27 cellular contexts compared by ENCODE assay signal in the genomic region with DNA sequence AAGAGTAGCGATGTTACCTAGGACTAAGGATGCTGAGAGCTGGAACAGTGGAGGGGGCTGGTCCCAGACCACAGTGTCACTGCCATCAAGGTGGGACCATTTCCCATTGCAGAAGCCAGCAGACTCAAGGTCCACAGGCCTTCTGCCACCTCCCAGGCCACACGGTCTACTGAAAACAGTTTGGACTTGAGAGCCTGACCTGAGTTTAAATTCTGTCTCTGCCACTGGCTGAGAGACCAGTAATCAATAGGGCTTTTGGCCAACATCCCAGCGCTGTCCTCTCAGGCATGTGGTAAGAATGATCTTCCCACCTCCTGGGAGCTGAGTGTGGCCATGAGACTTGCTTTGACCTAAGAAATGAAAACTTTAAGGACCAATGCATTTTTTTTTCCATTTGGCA.
"Had no signal": no experiment of that assay in that cellular context is flagged by ENCODE, and none has a peak within 500 bp of the region (broad histone marks: within the 10 kb centered on the region; RNA-seq: fewer than 3 reads in every experiment).

No MANE protein-coding gene starts in this region.

- H3K27ac Mint-ChIP-seq: activated CD8-positive, alpha-beta T cell treated with anti-CD3 and anti-CD28 coated beads, Interleukin-2, amount 10 ng/mL, durations not matched to agents 7 days and 5 days; activated naive CD8-positive, alpha-beta T cell; effector memory CD8-positive, alpha-beta T cell; natural killer cell treated with Interleukin-12 subunit alpha and Interleukin-12 subunit beta and Interleukin-15 and Interleukin-18, amount 100 ng/mL, for 72 hours had no signal

- H3K9me3 ChIP-seq: adrenal gland, ascending aorta, gastroesophageal sphincter, neutrophil, ovary, sigmoid colon, spleen, thoracic aorta, upper lobe of right lung had no signal

- H3K36me3 Mint-ChIP-seq: activated naive CD8-positive, alpha-beta T cell; natural killer cell treated with Interleukin-12 subunit alpha and Interleukin-12 subunit beta and Interleukin-15 and Interleukin-18, amount 100 ng/mL, for 72 hours had no signal

- H3K27ac ChIP-seq: adrenal gland, ascending aorta, brain microvascular endothelial cell, dorsolateral prefrontal cortex, gastroesophageal sphincter, neutrophil, ovary, sigmoid colon, thoracic aorta, upper lobe of right lung had no signal

- DNase-seq: activated CD4-positive, alpha-beta T cell treated with anti-CD3 and anti-CD28 coated beads for 1 hour; activated CD4-positive, alpha-beta T cell treated with anti-CD3 and anti-CD28 coated beads, Interleukin-2, amount 50 U/mL, for 1 hour; activated CD8-positive, alpha-beta T cell treated with anti-CD3 and anti-CD28 coated beads, Interleukin-2, amount 10 ng/mL, durations not matched to agents 7 days and 5 days; activated T-cell treated with anti-CD3 and anti-CD28 coated beads, Interleukin-2, amount 50 U/mL, for 1 hour; adrenal gland; brain microvascular endothelial cell; dorsolateral prefrontal cortex; effector memory CD8-positive, alpha-beta T cell; head of caudate nucleus; hypothalamus; left colon; midbrain; ovary; sigmoid colon; spleen; stimulated activated CD4-positive, alpha-beta T cell treated with anti-CD3 and anti-CD28 coated beads, Interleukin-4, amount 100 ng/mL, for 1 hour; stimulated activated naive CD4-positive, alpha-beta T cell treated with Interleukin-2 at 50 U/mL for 16 hours; T-helper 1 cell; upper lobe of right lung had no signal

- H3K4me1 ChIP-seq: adrenal gland had no signal

- H3K4me3 ChIP-seq: adrenal gland, ascending aorta, dorsolateral prefrontal cortex, gastroesophageal sphincter, ovary, sigmoid colon, spleen, thoracic aorta, upper lobe of right lung had no signal

- ATAC-seq: activated CD8-positive, alpha-beta T cell treated with anti-CD3 and anti-CD28 coated beads, Interleukin-2, amount 10 ng/mL, durations not matched to agents 7 days and 5 days; effector memory CD8-positive, alpha-beta T cell; esophagus mucosa; gastroesophageal sphincter; left colon; natural killer cell treated with Interleukin-12 subunit alpha and Interleukin-12 subunit beta and Interleukin-15 and Interleukin-18, amount 100 ng/mL, for 72 hours; upper lobe of right lung had no signal

- H3K27me3 ChIP-seq: adrenal gland, ascending aorta, brain microvascular endothelial cell, gastroesophageal sphincter, neutrophil, ovary, sigmoid colon, spleen, upper lobe of right lung had no signal

- H3K4me1 Mint-ChIP-seq: central memory CD8-positive, alpha-beta T cell had no signal

- H3K36me3 ChIP-seq: adrenal gland, ascending aorta, brain microvascular endothelial cell, gastroesophageal sphincter, neutrophil, ovary, sigmoid colon, spleen, thoracic aorta, upper lobe of right lung had no signal

- H3K9me3 Mint-ChIP-seq: central memory CD8-positive, alpha-beta T cell; natural killer cell treated with Interleukin-12 subunit alpha and Interleukin-12 subunit beta and Interleukin-15 and Interleukin-18, amount 100 ng/mL, for 72 hours had no signal

- H3K4me3 Mint-ChIP-seq: activated CD8-positive, alpha-beta T cell treated with anti-CD3 and anti-CD28 coated beads, Interleukin-2, amount 10 ng/mL, durations not matched to agents 7 days and 5 days; activated naive CD8-positive, alpha-beta T cell; central memory CD8-positive, alpha-beta T cell; effector memory CD8-positive, alpha-beta T cell; natural killer cell treated with Interleukin-12 subunit alpha and Interleukin-12 subunit beta and Interleukin-15 and Interleukin-18, amount 100 ng/mL, for 72 hours had no signal
